1 cellular context compared by ENCODE assay signal in the genomic region with DNA sequence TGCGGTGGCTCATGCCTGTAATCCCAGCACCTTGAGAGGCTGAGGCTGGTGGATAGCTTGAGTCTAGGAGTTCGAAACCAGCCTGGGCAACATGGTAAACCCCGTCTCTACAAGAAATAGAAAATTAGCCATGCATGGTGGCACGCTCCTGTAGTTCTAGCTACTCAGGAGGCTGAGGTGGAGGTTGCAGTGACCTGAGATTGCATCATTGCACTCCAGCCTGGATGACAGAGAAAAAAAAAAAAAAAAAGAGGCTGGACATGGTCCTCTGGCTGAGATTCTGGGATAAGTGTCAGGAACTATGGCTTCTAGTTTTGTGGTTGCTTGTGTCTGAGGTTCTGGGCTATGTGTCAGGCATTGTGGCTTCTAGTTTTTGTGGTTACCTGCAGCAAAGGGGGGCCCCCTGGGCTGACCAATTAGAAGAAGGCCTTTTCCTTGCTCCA.
TF ChIP-seq lines count a peak whose summit lies in the region.

No MANE protein-coding gene starts in this region.

TF ChIP-seq in GM12878, 131 proteins besides CTCF, POLR2A, EP300 and RAD21:
- TF ChIP-seq MEF2B (IDR thresholded peaks at IDR 0.05; ENCODE audit: partially characterized antibody, poor library complexity, severe bottlenecking) = no peak
- peak; percentile 78 for TF ChIP-seq IKZF1 (conservative IDR thresholded peaks at IDR 0.05)
- peak; percentile 38; the same call in 1 of the 2 replicates for TF ChIP-seq MTA2 (IDR thresholded peaks at IDR 0.05; ENCODE audit: low read depth)
- no peak for TF ChIP-seq FOS (IDR thresholded peaks at IDR 0.05; ENCODE audit: borderline replicate concordance, extremely low read depth, insufficient read length)
- peak; percentile 17 to 24; a peak in 1 of 4 replicates for TF ChIP-seq BHLHE40 (IDR thresholded peaks at IDR 0.05; ENCODE audit: borderline replicate concordance in 1 of 2, low read depth in 2 of 2, low read length in 1 of 2)
- TF ChIP-seq PAX5 (IDR thresholded peaks at IDR 0.05; ENCODE audit: borderline replicate concordance, low read depth, low read length) = peak; percentile 66; the same call in 1 of the 2 replicates
- TF ChIP-seq, protein P1, sequence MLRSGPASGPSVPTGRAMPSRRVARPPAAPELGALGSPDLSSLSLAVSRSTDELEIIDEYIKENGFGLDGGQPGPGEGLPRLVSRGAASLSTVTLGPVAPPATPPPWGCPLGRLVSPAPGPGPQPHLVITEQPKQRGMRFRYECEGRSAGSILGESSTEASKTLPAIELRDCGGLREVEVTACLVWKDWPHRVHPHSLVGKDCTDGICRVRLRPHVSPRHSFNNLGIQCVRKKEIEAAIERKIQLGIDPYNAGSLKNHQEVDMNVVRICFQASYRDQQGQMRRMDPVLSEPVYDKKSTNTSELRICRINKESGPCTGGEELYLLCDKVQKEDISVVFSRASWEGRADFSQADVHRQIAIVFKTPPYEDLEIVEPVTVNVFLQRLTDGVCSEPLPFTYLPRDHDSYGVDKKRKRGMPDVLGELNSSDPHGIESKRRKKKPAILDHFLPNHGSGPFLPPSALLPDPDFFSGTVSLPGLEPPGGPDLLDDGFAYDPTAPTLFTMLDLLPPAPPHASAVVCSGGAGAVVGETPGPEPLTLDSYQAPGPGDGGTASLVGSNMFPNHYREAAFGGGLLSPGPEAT (IDR thresholded peaks at IDR 0.05; ENCODE audit: low read depth) = peak; percentile 86
- no peak for TF ChIP-seq ASH2L (IDR thresholded peaks at IDR 0.05; ENCODE audit: borderline replicate concordance, low read depth)
- no peak; a peak in 1 of 4 replicates for TF ChIP-seq CEBPB (IDR thresholded peaks at IDR 0.05; ENCODE audit: borderline replicate concordance in 1 of 2, low read depth in 2 of 2, low read length in 2 of 2)
- no peak for TF ChIP-seq IRF3 (IDR thresholded peaks at IDR 0.05)
- TF ChIP-seq STAT3 (IDR thresholded peaks at IDR 0.05; ENCODE audit: low read depth, low read length) = no peak
- TF ChIP-seq FOXM1 (IDR thresholded peaks at IDR 0.05; ENCODE audit: low read depth, low read length) = no peak
- TF ChIP-seq CBFB (IDR thresholded peaks at IDR 0.05; ENCODE audit: low read depth) = peak; percentile 77; the same call in 1 of the 2 replicates
- no peak for TF ChIP-seq ZNF622 (IDR thresholded peaks at IDR 0.05)
- TF ChIP-seq NBN (IDR thresholded peaks at IDR 0.05) = peak; percentile 76; the same call in 1 of the 2 replicates
- TF ChIP-seq MXI1 (IDR thresholded peaks at IDR 0.05; ENCODE audit: low read depth, low read length) = no peak
- TF ChIP-seq BCL11A (IDR thresholded peaks at IDR 0.05; ENCODE audit: low read depth, low read length) = 0 out of 2 replicates have a peak, but pooled peaks have one; percentile 19
- no peak for TF ChIP-seq STAT1 (conservative IDR thresholded peaks at IDR 0.05)
- peak; percentile 95 for TF ChIP-seq RUNX3 (IDR thresholded peaks at IDR 0.05; ENCODE audit: low read length)
- no peak for TF ChIP-seq TBL1XR1 (IDR thresholded peaks at IDR 0.05; ENCODE audit: low read depth, low read length)
- TF ChIP-seq ATF7 (IDR thresholded peaks at IDR 0.05; ENCODE audit: low read depth) = peak; percentile 70
- 0 out of 2 replicates have a peak, but pooled peaks have one; percentile 23 for TF ChIP-seq PML (IDR thresholded peaks at IDR 0.05; ENCODE audit: low read length)
- 0 out of 2 replicates have a peak, but pooled peaks have one; percentile 2 for TF ChIP-seq IRF4 (IDR thresholded peaks at IDR 0.05; ENCODE audit: low read depth, low read length)
- TF ChIP-seq, protein P2, sequence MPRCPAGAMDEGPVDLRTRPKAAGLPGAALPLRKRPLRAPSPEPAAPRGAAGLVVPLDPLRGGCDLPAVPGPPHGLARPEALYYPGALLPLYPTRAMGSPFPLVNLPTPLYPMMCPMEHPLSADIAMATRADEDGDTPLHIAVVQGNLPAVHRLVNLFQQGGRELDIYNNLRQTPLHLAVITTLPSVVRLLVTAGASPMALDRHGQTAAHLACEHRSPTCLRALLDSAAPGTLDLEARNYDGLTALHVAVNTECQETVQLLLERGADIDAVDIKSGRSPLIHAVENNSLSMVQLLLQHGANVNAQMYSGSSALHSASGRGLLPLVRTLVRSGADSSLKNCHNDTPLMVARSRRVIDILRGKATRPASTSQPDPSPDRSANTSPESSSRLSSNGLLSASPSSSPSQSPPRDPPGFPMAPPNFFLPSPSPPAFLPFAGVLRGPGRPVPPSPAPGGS (IDR thresholded peaks at IDR 0.05; ENCODE audit: borderline replicate concordance, insufficient read depth, low read depth, low read length, poor library complexity, severe bottlenecking) = peak; percentile 28
- TF ChIP-seq IKZF2 (IDR thresholded peaks at IDR 0.05) = peak; percentile 80 to 86
- TF ChIP-seq, protein P3, sequence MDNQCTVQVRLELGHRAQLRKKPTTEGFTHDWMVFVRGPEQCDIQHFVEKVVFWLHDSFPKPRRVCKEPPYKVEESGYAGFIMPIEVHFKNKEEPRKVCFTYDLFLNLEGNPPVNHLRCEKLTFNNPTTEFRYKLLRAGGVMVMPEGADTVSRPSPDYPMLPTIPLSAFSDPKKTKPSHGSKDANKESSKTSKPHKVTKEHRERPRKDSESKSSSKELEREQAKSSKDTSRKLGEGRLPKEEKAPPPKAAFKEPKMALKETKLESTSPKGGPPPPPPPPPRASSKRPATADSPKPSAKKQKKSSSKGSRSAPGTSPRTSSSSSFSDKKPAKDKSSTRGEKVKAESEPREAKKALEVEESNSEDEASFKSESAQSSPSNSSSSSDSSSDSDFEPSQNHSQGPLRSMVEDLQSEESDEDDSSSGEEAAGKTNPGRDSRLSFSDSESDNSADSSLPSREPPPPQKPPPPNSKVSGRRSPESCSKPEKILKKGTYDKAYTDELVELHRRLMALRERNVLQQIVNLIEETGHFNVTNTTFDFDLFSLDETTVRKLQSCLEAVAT (IDR thresholded peaks at IDR 0.05) = peak; percentile 88
- peak; percentile 80 for TF ChIP-seq EED (IDR thresholded peaks at IDR 0.05; ENCODE audit: low read depth)
- TF ChIP-seq TCF3 (IDR thresholded peaks at IDR 0.05; ENCODE audit: borderline replicate concordance, insufficient read depth, low read depth, low read length) = no peak
- TF ChIP-seq, protein P4, sequence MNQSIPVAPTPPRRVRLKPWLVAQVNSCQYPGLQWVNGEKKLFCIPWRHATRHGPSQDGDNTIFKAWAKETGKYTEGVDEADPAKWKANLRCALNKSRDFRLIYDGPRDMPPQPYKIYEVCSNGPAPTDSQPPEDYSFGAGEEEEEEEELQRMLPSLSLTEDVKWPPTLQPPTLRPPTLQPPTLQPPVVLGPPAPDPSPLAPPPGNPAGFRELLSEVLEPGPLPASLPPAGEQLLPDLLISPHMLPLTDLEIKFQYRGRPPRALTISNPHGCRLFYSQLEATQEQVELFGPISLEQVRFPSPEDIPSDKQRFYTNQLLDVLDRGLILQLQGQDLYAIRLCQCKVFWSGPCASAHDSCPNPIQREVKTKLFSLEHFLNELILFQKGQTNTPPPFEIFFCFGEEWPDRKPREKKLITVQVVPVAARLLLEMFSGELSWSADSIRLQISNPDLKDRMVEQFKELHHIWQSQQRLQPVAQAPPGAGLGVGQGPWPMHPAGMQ (IDR thresholded peaks at IDR 0.05; ENCODE audit: borderline replicate concordance) = peak; percentile 61; the same call in 1 of the 2 replicates
- peak; percentile 69 for TF ChIP-seq NFIC (IDR thresholded peaks at IDR 0.05; ENCODE audit: low read depth, low read length)
- TF ChIP-seq CREB1 (IDR thresholded peaks at IDR 0.05; ENCODE audit: low read depth) = 0 out of 2 replicates have a peak, but pooled peaks have one; percentile 33
- peak; percentile 88 for TF ChIP-seq SKIL (IDR thresholded peaks at IDR 0.05; ENCODE audit: low read depth, poor library complexity, severe bottlenecking)
- no peak for TF ChIP-seq RELA (IDR thresholded peaks at IDR 0.05; ENCODE audit: borderline replicate concordance, partially characterized antibody)
